Comparison of ENCODE assay signal across 1 cellular context in genomic region chr5:172150514-172151425, GRCh38.
TF ChIP-seq lines count a peak whose summit lies in the region.

No MANE protein-coding gene starts in this region.

TF ChIP-seq in GM12878, 131 proteins besides CTCF, POLR2A, EP300 and RAD21 (continued from another document and continues in another):
- TF ChIP-seq ZNF687 (IDR thresholded peaks at IDR 0.05) (0 out of 2 replicates have a peak, but pooled peaks have one; percentile 13), JUND (IDR thresholded peaks at IDR 0.05; ENCODE audit: low read depth, low read length) (no peak), TCF12 (IDR thresholded peaks at IDR 0.05; ENCODE audit: low read depth, low read length) (0 out of 2 replicates have a peak, but pooled peaks have one; percentile 40), CBFB (IDR thresholded peaks at IDR 0.05; ENCODE audit: low read depth) (peak; percentile 62; the same call in 1 of the 2 replicates), SKIL (IDR thresholded peaks at IDR 0.05; ENCODE audit: low read depth, poor library complexity, severe bottlenecking) (no peak), ZNF592 (IDR thresholded peaks at IDR 0.05) (no peak), E4F1 (IDR thresholded peaks at IDR 0.05; ENCODE audit: borderline replicate concordance, partially characterized antibody) (peak; percentile 46), SMC3 (IDR thresholded peaks at IDR 0.05; ENCODE audit: borderline replicate concordance, low read length) (0 out of 2 replicates have a peak, but pooled peaks have one; percentile 10), RAD51 (IDR thresholded peaks at IDR 0.05) (no peak), SMAD1 (IDR thresholded peaks at IDR 0.05; ENCODE audit: low read depth, partially characterized antibody) (no peak), YBX1 (IDR thresholded peaks at IDR 0.05) (no peak), SUZ12 (IDR thresholded peaks at IDR 0.05; ENCODE audit: unreplicated experiment) (no peak), ZNF274 (IDR thresholded peaks at IDR 0.05; ENCODE audit: insufficient read depth, insufficient read length) (no peak), IRF5 (IDR thresholded peaks at IDR 0.05; ENCODE audit: borderline replicate concordance) (no peak), ZBTB4 (CRISPR knock-in tag; IDR thresholded peaks at IDR 0.05) (no peak), MEF2A (IDR thresholded peaks at IDR 0.05; ENCODE audit: insufficient read depth, low read depth, low read length) (0 out of 2 replicates have a peak, but pooled peaks have one; percentile 44), YY1 (IDR thresholded peaks at IDR 0.05; ENCODE audit: low read depth, low read length) (0 out of 2 replicates have a peak, but pooled peaks have one; percentile 12), DPF2 (IDR thresholded peaks at IDR 0.05) (peak; percentile 51; the same call in 1 of the 2 replicates), FOXK2 (IDR thresholded peaks at IDR 0.05) (no peak), CHD4 (IDR thresholded peaks at IDR 0.05) (no peak), BMI1 (IDR thresholded peaks at IDR 0.05; ENCODE audit: borderline replicate concordance) (no peak), ZNF207 (IDR thresholded peaks at IDR 0.05; ENCODE audit: borderline replicate concordance) (no peak), E2F8 (IDR thresholded peaks at IDR 0.05; ENCODE audit: low read depth, partially characterized antibody) (no peak), EGR1 (IDR thresholded peaks at IDR 0.05; ENCODE audit: borderline replicate concordance in 1 of 2, low read depth in 2 of 2, low read length in 2 of 2) (no peak), ZNF217 (IDR thresholded peaks at IDR 0.05) (no peak), PBX3 (IDR thresholded peaks at IDR 0.05; ENCODE audit: insufficient replicate concordance, low read depth, low read length) (no peak), USF1 (IDR thresholded peaks at IDR 0.05; ENCODE audit: borderline replicate concordance, extremely low read length, insufficient read depth, low read depth, low read length) (no peak), SP1 (IDR thresholded peaks at IDR 0.05; ENCODE audit: low read depth, low read length) (no peak), TCF3 (IDR thresholded peaks at IDR 0.05; ENCODE audit: borderline replicate concordance, insufficient read depth, low read depth, low read length) (no peak), PML (IDR thresholded peaks at IDR 0.05; ENCODE audit: low read length) (no peak)
